In the genomic region with DNA sequence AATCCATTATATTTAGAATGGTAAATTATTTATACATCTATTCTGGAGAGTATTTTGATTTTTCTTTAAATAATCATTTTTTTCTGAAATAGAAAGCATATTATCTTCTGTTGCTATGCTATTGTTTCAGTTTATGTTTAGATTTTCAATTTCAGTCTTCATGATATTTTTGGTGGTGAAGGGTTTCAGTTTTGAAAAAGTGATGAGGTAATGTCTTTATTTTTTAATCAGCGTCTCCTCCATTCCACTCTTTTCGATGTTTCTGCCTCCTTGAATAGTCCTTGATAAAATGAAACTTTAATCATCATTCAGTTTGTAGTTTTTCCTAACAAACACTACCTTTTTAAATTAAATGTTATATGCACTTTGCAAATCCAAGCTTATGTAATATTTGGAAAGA, we compare ENCODE assay signal across 12 cellular contexts.
DNase-seq lines count a peak whose midpoint lies in the region; ATAC-seq and FAIRE-seq lines count a peak whose summit lies in the region.
"Had no signal": no experiment of that assay in that cellular context is flagged by ENCODE, and none has a peak within 500 bp of the region (broad histone marks: within the 10 kb centered on the region; RNA-seq: fewer than 3 reads in every experiment).

No MANE protein-coding gene starts in this region.

- H3K36me3 Mint-ChIP-seq in stimulated activated effector memory CD8-positive, alpha-beta T cell treated with anti-CD3 and anti-CD28 coated beads, Interleukin-12 subunit alpha, Interleukin-12 subunit beta, amount 100 ng/mL, for 72 hours, result no peaks in the 10 kb centered on the region
- no peaks in the 10 kb centered on the region for H3K36me3 Mint-ChIP-seq in activated T-cell treated with anti-CD3 and anti-CD28 coated beads, Interleukin-2, amount 50 U/mL, for 24 hours (ENCODE audit: low read depth)

- intact Hi-C loops in left colon (cut with DNase I, micrococcal nuclease), result no loop called here

- peak; percentile 98 for ATAC-seq in GM18502 (IDR thresholded peaks at IDR 0.05; ENCODE audit: poor library complexity, unreplicated experiment)
- ATAC-seq in GM19467 (IDR thresholded peaks at IDR 0.05; ENCODE audit: unreplicated experiment), result peak; percentile 77
- peak; percentile 84 for ATAC-seq in HG02884 (IDR thresholded peaks at IDR 0.05; ENCODE audit: unreplicated experiment)
- ATAC-seq in HG03558 (IDR thresholded peaks at IDR 0.05; ENCODE audit: extremely low read depth, unreplicated experiment), result peak; percentile 75
- ATAC-seq in stimulated activated effector memory CD8-positive, alpha-beta T cell treated with anti-CD3 and anti-CD28 coated beads, Interleukin-12 subunit alpha, Interleukin-12 subunit beta, amount 100 ng/mL, for 72 hours, result no peak
- ATAC-seq in left colon, result no peak
- ATAC-seq: right cardiac atrium had no signal

- H3K27ac Mint-ChIP-seq in stimulated activated effector memory CD8-positive, alpha-beta T cell treated with anti-CD3 and anti-CD28 coated beads, Interleukin-12 subunit alpha, Interleukin-12 subunit beta, amount 100 ng/mL, for 72 hours, result no peak overlapping the region
- H3K27ac Mint-ChIP-seq in activated T-cell treated with anti-CD3 and anti-CD28 coated beads, Interleukin-2, amount 50 U/mL, for 24 hours, result no peak overlapping the region
- H3K27ac Mint-ChIP-seq: B cell had no signal

- no peak overlapping the region for H3K4me3 Mint-ChIP-seq in stimulated activated effector memory CD8-positive, alpha-beta T cell treated with anti-CD3 and anti-CD28 coated beads, Interleukin-12 subunit alpha, Interleukin-12 subunit beta, amount 100 ng/mL, for 72 hours
- no peak overlapping the region for H3K4me3 Mint-ChIP-seq in activated T-cell treated with anti-CD3 and anti-CD28 coated beads, Interleukin-2, amount 50 U/mL, for 24 hours
- H3K4me3 Mint-ChIP-seq: B cell had no signal

- no peak for DNase-seq in stimulated activated effector memory CD8-positive, alpha-beta T cell treated with anti-CD3 and anti-CD28 coated beads, Interleukin-12 subunit alpha, Interleukin-12 subunit beta, amount 100 ng/mL, for 72 hours (ENCODE audit: low spot score in 2 of 2)
- DNase-seq in activated T-cell treated with anti-CD3 and anti-CD28 coated beads, Interleukin-2, amount 50 U/mL, for 24 hours, result no peak
- DNase-seq in left colon, result no peak
- DNase-seq in RCC 7860 (ENCODE audit: low spot score), result no peak
- DNase-seq: NCI-H1048, right cardiac atrium, upper lobe of left lung had no signal

- no peak for FAIRE-seq in RCC 7860 (lab: Jason Lieb, UNC)

- no peaks in the 10 kb centered on the region for H3K9me3 Mint-ChIP-seq in stimulated activated effector memory CD8-positive, alpha-beta T cell treated with anti-CD3 and anti-CD28 coated beads, Interleukin-12 subunit alpha, Interleukin-12 subunit beta, amount 100 ng/mL, for 72 hours
- H3K9me3 Mint-ChIP-seq in activated T-cell treated with anti-CD3 and anti-CD28 coated beads, Interleukin-2, amount 50 U/mL, for 24 hours, result no peaks in the 10 kb centered on the region

- H3K27me3 Mint-ChIP-seq in activated T-cell treated with anti-CD3 and anti-CD28 coated beads, Interleukin-2, amount 50 U/mL, for 24 hours, result no peaks in the 10 kb centered on the region
- H3K27me3 Mint-ChIP-seq: B cell had no signal

- no peaks in the 10 kb centered on the region for H3K4me1 Mint-ChIP-seq in stimulated activated effector memory CD8-positive, alpha-beta T cell treated with anti-CD3 and anti-CD28 coated beads, Interleukin-12 subunit alpha, Interleukin-12 subunit beta, amount 100 ng/mL, for 72 hours
- peaks cover 7% of the 10 kb centered on the region for H3K4me1 Mint-ChIP-seq in activated T-cell treated with anti-CD3 and anti-CD28 coated beads, Interleukin-2, amount 50 U/mL, for 24 hours (ENCODE audit: low read depth)

Comparison
In these comparisons a context has a peak if more than half of its experiments do, and no peak if none do; other contexts are left out.
1. ATAC-seq: peak in GM18502 (single experiment), GM19467 (single experiment), HG02884 (single experiment) and HG03558 (single experiment); none in stimulated activated effector memory CD8-positive, alpha-beta T cell treated with anti-CD3 and anti-CD28 coated beads, Interleukin-12 subunit alpha, Interleukin-12 subunit beta, amount 100 ng/mL, for 72 hours (single experiment) and left colon (single experiment).